In the genomic region with DNA sequence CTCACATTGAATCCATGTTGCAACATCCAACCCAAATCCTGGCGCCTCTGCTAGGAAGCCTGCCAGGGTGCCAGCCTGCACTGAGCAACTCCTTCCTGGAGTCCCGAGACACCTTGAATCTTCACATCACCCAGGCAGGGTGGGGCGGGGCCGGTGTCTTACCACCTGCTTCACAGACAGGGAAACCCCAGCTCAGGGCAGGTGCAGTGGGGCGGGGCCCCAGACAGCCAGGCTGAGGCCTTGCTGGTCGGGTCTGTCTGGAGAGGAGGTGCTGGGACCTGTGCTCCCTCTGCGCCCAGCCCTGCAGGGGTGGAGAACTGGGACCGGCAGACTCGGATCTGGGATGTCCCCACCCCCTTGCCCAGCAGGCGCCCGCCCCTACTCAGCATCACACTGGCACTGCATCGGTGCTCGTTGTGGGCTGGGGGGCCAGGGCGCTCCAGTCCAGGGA, we compare ENCODE assay signal across 12 cellular contexts. TPM values are rescaled to one million over a fixed set of nuclear protein-coding genes. Genes with fewer than 3 reads are reported as not detected.
DNase-seq lines count a peak whose midpoint lies in the region; ATAC-seq and TF ChIP-seq lines count a peak whose summit lies in the region.
"Had no signal": no experiment of that assay in that cellular context is flagged by ENCODE, and none has a peak within 500 bp of the region (broad histone marks: within the 10 kb centered on the region; RNA-seq: fewer than 3 reads in every experiment).

No MANE protein-coding gene starts in this region.

- no peak overlapping the region for H3K27ac Mint-ChIP-seq in stimulated activated naive CD8-positive, alpha-beta T cell treated with anti-CD3 and anti-CD28 coated beads, Interleukin-15, amount 100 ng/mL, for 72 hours

- ATAC-seq in HG03460 (IDR thresholded peaks at IDR 0.05; ENCODE audit: unreplicated experiment), result no peak
- ATAC-seq in stimulated activated naive CD8-positive, alpha-beta T cell treated with anti-CD3 and anti-CD28 coated beads, Interleukin-15, amount 100 ng/mL, for 72 hours, result no peak
- ATAC-seq: activated T-cell treated with anti-CD3 and anti-CD28 coated beads, Interleukin-2, amount 50 U/mL, for 4 hours had no signal

- TF ChIP-seq CTCF in epithelial cell of esophagus (IDR thresholded peaks at IDR 0.05; ENCODE audit: insufficient read depth, low read depth, low read length, missing control alignments), result no peak
- TF ChIP-seq CTCF in stomach (IDR thresholded peaks at IDR 0.05), result no peak

- peak; percentile 29 for DNase-seq in activated CD4-positive, alpha-beta T cell treated with anti-CD3 and anti-CD28 coated beads, Interleukin-2, amount 50 U/mL, for 1 hour
- no peak for DNase-seq in activated CD4-positive, alpha-beta T cell treated with anti-CD3 and anti-CD28 coated beads for 1 hour
- DNase-seq in NCI-H69 (lab: John Stamatoyannopoulos, UW) (peak; percentile 62), epithelial cell of esophagus (ENCODE audit: low read depth) (peak; percentile 69), stomach (peak; percentile 45), NCI-H2029 treated with DMSO at 0.1 percent for 48 hours (lab: John Stamatoyannopoulos, UW) (no peak)
- no peak for DNase-seq in stimulated activated naive CD8-positive, alpha-beta T cell treated with anti-CD3 and anti-CD28 coated beads, Interleukin-15, amount 100 ng/mL, for 72 hours
- DNase-seq: activated T-cell treated with anti-CD3 and anti-CD28 coated beads, Interleukin-2, amount 50 U/mL, for 4 hours; Kasumi-1 had no signal

- intact Hi-C loops in stomach (cut with DNase I; ENCODE audit: low total_unique reads), result no loop called here

- no peaks in the 10 kb centered on the region for H3K9me3 ChIP-seq in stomach
- H3K9me3 ChIP-seq: ascending aorta, SJSA1 had no signal

- peak overlapping the region in 1 of 5 donors; percentile 60 for H3K27ac ChIP-seq in stomach
- H3K27ac ChIP-seq: ascending aorta, SJSA1 had no signal

- no peaks in the 10 kb centered on the region for H3K27me3 ChIP-seq in stomach
- H3K27me3 ChIP-seq: ascending aorta, SJSA1 had no signal

- no peaks in the 10 kb centered on the region for H3K9me3 Mint-ChIP-seq in stimulated activated naive CD8-positive, alpha-beta T cell treated with anti-CD3 and anti-CD28 coated beads, Interleukin-15, amount 100 ng/mL, for 72 hours
- H3K9me3 Mint-ChIP-seq: activated T-cell treated with anti-CD3 and anti-CD28 coated beads, Interleukin-2, amount 50 U/mL, for 4 hours had no signal

- no peaks in the 10 kb centered on the region for H3K27me3 Mint-ChIP-seq in stimulated activated naive CD8-positive, alpha-beta T cell treated with anti-CD3 and anti-CD28 coated beads, Interleukin-15, amount 100 ng/mL, for 72 hours

- TF ChIP-seq POLR2A in stomach (IDR thresholded peaks at IDR 0.05), result no peak

- no peak overlapping the region for H3K4me3 ChIP-seq in epithelial cell of esophagus (ENCODE audit: low read length)
- H3K4me3 ChIP-seq in stomach, result no peak overlapping the region
- H3K4me3 ChIP-seq: ascending aorta, SJSA1 had no signal

- H3K4me1 ChIP-seq in stomach, result peaks cover 5 to 27% (median 14%) of the 10 kb centered on the region in 4 donors

- peaks cover 12% of the 10 kb centered on the region for H3K4me1 Mint-ChIP-seq in stimulated activated naive CD8-positive, alpha-beta T cell treated with anti-CD3 and anti-CD28 coated beads, Interleukin-15, amount 100 ng/mL, for 72 hours

- H3K4me3 Mint-ChIP-seq in stimulated activated naive CD8-positive, alpha-beta T cell treated with anti-CD3 and anti-CD28 coated beads, Interleukin-15, amount 100 ng/mL, for 72 hours, result no peak overlapping the region
- H3K4me3 Mint-ChIP-seq: activated T-cell treated with anti-CD3 and anti-CD28 coated beads, Interleukin-2, amount 50 U/mL, for 4 hours had no signal

- peaks cover 25 to 88% (median 80%) of the 10 kb centered on the region in 4 donors for H3K36me3 ChIP-seq in stomach
- H3K36me3 ChIP-seq: ascending aorta, SJSA1 had no signal

- WGBS in stomach, 5 donors, result 57 to 83% (median 63%) methylated on average over 4 to 14 of the region's 14 CpGs

- no peak for TF ChIP-seq EP300 in stomach (IDR thresholded peaks at IDR 0.05)

RNA-seq across cellular contexts. Expression of a gene that starts 31.5 kb away (rescaled TPM):
- 10 to 100 TPM; 15.6 to 26.8 (median 24.6) TPM for total RNA-seq in stomach
- polyA plus RNA-seq in stomach, result 1 to 10 TPM; 6.6 to 9.9 (median 7.9) TPM
- total RNA-seq: activated T-cell treated with anti-CD3 and anti-CD28 coated beads, Interleukin-2, amount 50 U/mL, for 4 hours had no signal

RNA-seq across cellular contexts. Expression of a gene that starts 39.0 kb away (rescaled TPM):
- total RNA-seq in stomach, result 10 to 100 TPM; 22.8 to 96.2 (median 52.5) TPM
- polyA plus RNA-seq in stomach, result 10 to 100 TPM; 12.0 to 18.2 (median 13.9) TPM

Comparison
In these comparisons a context has a peak if more than half of its experiments do, and no peak if none do; other contexts are left out.
1. DNase-seq: peak in activated CD4-positive, alpha-beta T cell treated with anti-CD3 and anti-CD28 coated beads, Interleukin-2, amount 50 U/mL, for 1 hour (single experiment), NCI-H69 (single experiment), epithelial cell of esophagus (single experiment) and stomach (single experiment); none in activated CD4-positive, alpha-beta T cell treated with anti-CD3 and anti-CD28 coated beads for 1 hour (single experiment), stimulated activated naive CD8-positive, alpha-beta T cell treated with anti-CD3 and anti-CD28 coated beads, Interleukin-15, amount 100 ng/mL, for 72 hours (0 of 2) and NCI-H2029 treated with DMSO at 0.1 percent for 48 hours (single experiment).